In the genomic region with DNA sequence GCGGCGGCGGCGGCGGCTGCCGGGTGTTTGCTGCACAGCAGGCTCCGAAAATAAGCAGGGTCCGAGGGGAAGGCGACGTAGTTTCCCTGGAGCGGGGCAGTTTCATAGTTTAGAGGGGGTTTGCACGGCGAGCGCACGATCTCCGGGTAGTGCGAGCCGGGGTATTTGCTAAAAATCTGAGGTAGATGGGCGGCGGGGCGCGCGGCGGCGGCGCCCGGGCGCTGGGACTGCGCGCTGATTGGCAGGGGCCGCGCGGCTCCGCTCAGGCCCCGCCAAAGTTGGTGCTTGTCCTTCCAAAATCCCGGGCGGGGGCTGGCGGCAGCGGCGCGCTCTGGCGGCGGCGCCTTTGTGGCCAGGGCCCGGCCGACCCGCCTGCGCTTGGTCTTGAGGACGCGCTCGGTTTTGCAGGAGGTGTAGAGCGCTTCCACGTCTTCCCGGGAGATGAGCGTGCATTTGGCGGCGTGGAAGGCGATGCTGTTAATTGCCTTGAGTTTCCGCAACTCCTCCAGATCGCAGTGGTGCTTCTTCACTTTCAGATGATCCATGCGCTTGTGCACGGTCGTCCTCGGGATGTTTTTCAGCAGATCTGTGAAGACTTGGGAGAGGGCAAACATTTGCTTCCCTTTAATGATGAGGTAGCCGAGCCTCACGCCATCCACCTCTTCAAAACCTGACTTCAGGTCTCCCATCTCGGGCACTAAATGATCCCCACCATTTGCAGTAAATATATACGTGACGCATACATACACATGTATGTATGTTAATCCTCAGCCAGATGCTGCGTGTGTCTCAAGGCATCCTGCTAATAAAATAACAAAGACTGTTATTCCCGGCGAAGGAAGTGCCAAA, we compare ENCODE assay signal across 1 cellular context.
TF ChIP-seq lines count a peak whose summit lies in the region.

No MANE protein-coding gene starts in this region.

TF ChIP-seq in HepG2, 621 proteins besides CTCF, POLR2A, EP300 and RAD21 (continued from another document and continues in another):
- TF ChIP-seq ZBTB44 (CRISPR knock-in tag; IDR thresholded peaks at IDR 0.05), result no peak
- no peak for TF ChIP-seq RELA (CRISPR knock-in tag; IDR thresholded peaks at IDR 0.05)
- no peak for TF ChIP-seq PCBP2 (optimal IDR thresholded peaks at IDR 0.05; ENCODE audit: low read depth, low read length, poor library complexity, severe bottlenecking)
- TF ChIP-seq KLF16 (CRISPR knock-in tag; IDR thresholded peaks at IDR 0.05), result no peak
- no peak for TF ChIP-seq ZNF670 (CRISPR knock-in tag; IDR thresholded peaks at IDR 0.05; ENCODE audit: borderline replicate concordance)
- 0 out of 2 replicates have a peak, but pooled peaks have one; percentile 63 for TF ChIP-seq ZFP91 (CRISPR knock-in tag; IDR thresholded peaks at IDR 0.05; ENCODE audit: borderline replicate concordance)
- TF ChIP-seq ZNF543 (CRISPR knock-in tag; IDR thresholded peaks at IDR 0.05), result no peak
- peak; percentile 41; the same call in 1 of the 2 replicates for TF ChIP-seq PRDM15 (CRISPR knock-in tag; IDR thresholded peaks at IDR 0.05)
- TF ChIP-seq, protein P1, sequence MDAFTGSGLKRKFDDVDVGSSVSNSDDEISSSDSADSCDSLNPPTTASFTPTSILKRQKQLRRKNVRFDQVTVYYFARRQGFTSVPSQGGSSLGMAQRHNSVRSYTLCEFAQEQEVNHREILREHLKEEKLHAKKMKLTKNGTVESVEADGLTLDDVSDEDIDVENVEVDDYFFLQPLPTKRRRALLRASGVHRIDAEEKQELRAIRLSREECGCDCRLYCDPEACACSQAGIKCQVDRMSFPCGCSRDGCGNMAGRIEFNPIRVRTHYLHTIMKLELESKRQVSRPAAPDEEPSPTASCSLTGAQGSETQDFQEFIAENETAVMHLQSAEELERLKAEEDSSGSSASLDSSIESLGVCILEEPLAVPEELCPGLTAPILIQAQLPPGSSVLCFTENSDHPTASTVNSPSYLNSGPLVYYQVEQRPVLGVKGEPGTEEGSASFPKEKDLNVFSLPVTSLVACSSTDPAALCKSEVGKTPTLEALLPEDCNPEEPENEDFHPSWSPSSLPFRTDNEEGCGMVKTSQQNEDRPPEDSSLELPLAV (CRISPR knock-in tag; conservative IDR thresholded peaks at IDR 0.05; ENCODE audit: low read depth), result no peak
- no peak for TF ChIP-seq MTERF4 (CRISPR knock-in tag; IDR thresholded peaks at IDR 0.05)
- no peak for TF ChIP-seq CBFB (CRISPR knock-in tag; IDR thresholded peaks at IDR 0.05)
- no peak for TF ChIP-seq CREM (IDR thresholded peaks at IDR 0.05)
- TF ChIP-seq CREM (CRISPR knock-in tag; IDR thresholded peaks at IDR 0.05), result no peak
- peak; percentile 50; the same call in 1 of the 2 replicates for TF ChIP-seq SPEN (CRISPR knock-in tag; IDR thresholded peaks at IDR 0.05; ENCODE audit: low read depth)
- TF ChIP-seq, protein P2, sequence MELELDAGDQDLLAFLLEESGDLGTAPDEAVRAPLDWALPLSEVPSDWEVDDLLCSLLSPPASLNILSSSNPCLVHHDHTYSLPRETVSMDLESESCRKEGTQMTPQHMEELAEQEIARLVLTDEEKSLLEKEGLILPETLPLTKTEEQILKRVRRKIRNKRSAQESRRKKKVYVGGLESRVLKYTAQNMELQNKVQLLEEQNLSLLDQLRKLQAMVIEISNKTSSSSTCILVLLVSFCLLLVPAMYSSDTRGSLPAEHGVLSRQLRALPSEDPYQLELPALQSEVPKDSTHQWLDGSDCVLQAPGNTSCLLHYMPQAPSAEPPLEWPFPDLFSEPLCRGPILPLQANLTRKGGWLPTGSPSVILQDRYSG (CRISPR knock-in tag; IDR thresholded peaks at IDR 0.05), result no peak
- TF ChIP-seq CEBPB (IDR thresholded peaks at IDR 0.05; ENCODE audit: borderline replicate concordance, low read depth, low read length), result no peak
- 0 out of 2 replicates have a peak, but pooled peaks have one; percentile 5 for TF ChIP-seq SP4 (CRISPR knock-in tag; IDR thresholded peaks at IDR 0.05)
- TF ChIP-seq ZNF747 (CRISPR knock-in tag; IDR thresholded peaks at IDR 0.05; ENCODE audit: borderline replicate concordance), result no peak
- peak; percentile 77 for TF ChIP-seq ZNF501 (CRISPR knock-in tag; IDR thresholded peaks at IDR 0.05)
- TF ChIP-seq KAT8 (CRISPR knock-in tag; IDR thresholded peaks at IDR 0.05), result no peak
- TF ChIP-seq HOXA3 (CRISPR knock-in tag; IDR thresholded peaks at IDR 0.05), result peak; percentile 58
- TF ChIP-seq, protein P3, sequence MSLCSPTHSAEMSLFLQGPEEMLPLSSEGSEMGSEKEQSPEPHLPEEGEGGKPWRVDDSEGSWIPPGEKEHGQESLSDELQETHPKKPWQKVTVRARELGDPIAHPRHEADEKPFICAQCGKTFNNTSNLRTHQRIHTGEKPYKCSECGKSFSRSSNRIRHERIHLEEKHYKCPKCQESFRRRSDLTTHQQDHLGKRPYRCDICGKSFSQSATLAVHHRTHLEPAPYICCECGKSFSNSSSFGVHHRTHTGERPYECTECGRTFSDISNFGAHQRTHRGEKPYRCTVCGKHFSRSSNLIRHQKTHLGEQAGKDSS (CRISPR knock-in tag; IDR thresholded peaks at IDR 0.05; ENCODE audit: borderline replicate concordance, low read depth), result no peak
- TF ChIP-seq KDM2A (CRISPR knock-in tag; IDR thresholded peaks at IDR 0.05; ENCODE audit: borderline replicate concordance, low read depth), result no peak; the same call in 1 of the 2 replicates
- 0 out of 2 replicates have a peak, but pooled peaks have one; percentile 32 for TF ChIP-seq ZNF446 (CRISPR knock-in tag; IDR thresholded peaks at IDR 0.05)
- no peak for TF ChIP-seq ZNF646 (CRISPR knock-in tag; IDR thresholded peaks at IDR 0.05)
- TF ChIP-seq, protein P4, sequence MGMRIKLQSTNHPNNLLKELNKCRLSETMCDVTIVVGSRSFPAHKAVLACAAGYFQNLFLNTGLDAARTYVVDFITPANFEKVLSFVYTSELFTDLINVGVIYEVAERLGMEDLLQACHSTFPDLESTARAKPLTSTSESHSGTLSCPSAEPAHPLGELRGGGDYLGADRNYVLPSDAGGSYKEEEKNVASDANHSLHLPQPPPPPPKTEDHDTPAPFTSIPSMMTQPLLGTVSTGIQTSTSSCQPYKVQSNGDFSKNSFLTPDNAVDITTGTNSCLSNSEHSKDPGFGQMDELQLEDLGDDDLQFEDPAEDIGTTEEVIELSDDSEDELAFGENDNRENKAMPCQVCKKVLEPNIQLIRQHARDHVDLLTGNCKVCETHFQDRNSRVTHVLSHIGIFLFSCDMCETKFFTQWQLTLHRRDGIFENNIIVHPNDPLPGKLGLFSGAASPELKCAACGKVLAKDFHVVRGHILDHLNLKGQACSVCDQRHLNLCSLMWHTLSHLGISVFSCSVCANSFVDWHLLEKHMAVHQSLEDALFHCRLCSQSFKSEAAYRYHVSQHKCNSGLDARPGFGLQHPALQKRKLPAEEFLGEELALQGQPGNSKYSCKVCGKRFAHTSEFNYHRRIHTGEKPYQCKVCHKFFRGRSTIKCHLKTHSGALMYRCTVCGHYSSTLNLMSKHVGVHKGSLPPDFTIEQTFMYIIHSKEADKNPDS (CRISPR knock-in tag; IDR thresholded peaks at IDR 0.05), result no peak
- no peak for TF ChIP-seq CC2D1A (CRISPR knock-in tag; IDR thresholded peaks at IDR 0.05)
- TF ChIP-seq ZNF720 (CRISPR knock-in tag; IDR thresholded peaks at IDR 0.05), result no peak
- TF ChIP-seq HHEX (CRISPR knock-in tag; IDR thresholded peaks at IDR 0.05), result no peak
- TF ChIP-seq, protein P5, sequence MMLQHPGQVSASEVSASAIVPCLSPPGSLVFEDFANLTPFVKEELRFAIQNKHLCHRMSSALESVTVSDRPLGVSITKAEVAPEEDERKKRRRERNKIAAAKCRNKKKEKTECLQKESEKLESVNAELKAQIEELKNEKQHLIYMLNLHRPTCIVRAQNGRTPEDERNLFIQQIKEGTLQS (CRISPR knock-in tag; IDR thresholded peaks at IDR 0.05), result peak; percentile 26; the same call in 1 of the 2 replicates
- peak; percentile 79 for TF ChIP-seq KMT2A (CRISPR knock-in tag; IDR thresholded peaks at IDR 0.05)
